ENCODE assay signal across 8 cellular contexts in the genomic region with DNA sequence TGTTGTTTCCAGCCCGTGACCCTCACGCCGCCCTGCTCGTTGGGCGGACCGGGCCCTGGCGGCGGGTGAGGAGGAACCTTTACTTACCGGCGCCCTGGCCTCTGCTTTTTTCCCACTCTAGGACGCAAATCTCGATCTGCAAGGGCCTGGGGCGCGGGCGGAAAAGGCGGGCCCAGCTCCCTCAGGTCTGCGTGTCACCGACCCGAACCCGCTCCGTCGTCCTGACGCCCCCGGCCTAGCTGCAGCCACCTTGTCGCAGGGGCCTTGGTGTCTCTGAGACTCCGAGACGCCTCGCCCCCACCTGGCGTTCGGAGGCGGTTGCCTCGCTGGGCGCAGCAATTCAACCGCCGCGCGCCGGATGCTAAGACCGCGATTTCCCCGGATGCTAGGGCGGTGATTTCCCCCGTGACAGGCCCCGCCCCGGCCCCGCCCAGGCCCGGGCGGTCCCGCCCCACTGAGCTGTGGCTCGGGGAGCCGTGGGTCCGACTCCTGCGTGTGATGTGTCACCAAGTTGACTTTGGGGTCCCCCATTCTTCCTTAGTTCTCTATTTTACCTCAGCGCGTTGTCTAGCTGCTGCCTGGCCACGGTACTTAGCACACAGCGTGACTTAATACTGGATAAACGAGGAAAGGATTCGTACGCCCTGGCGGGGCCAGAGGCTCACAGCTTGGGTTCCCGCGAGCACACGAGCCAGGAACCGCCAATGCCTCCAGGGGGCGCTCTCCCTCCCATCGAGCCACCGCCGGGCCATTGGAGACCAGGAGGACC. TPM values are rescaled to one million over a fixed set of nuclear protein-coding genes. Genes with fewer than 3 reads are reported as not detected.
DNase-seq lines count a peak whose midpoint lies in the region; ATAC-seq, FAIRE-seq and TF ChIP-seq lines count a peak whose summit lies in the region.

Gene RPL39L (minus strand): TSS at position 371 of the 769 bp plus-strand sequence. CDS start 18,196 bp downstream, outside the sequence.

- H3K4me3 ChIP-seq in WERI-Rb-1 (ENCODE audit: low read depth, low read length) (no peak within 1 kb of the TSS), bronchial epithelial cell (ENCODE audit: low read depth, low read length) (peak within 1 kb of the TSS; percentile 58)

- no peaks in the 10 kb centered on the region for H3K9me3 ChIP-seq in WERI-Rb-1 (ENCODE audit: severe bottlenecking)

- H3K27me3 ChIP-seq in WERI-Rb-1 (ENCODE audit: insufficient read depth, low read depth, severe bottlenecking): no peaks in the 10 kb centered on the region
- H3K27me3 ChIP-seq in bronchial epithelial cell (ENCODE audit: control insufficient read depth, insufficient read depth, low read length): no peaks in the 10 kb centered on the region

- peak; percentile 87 for FAIRE-seq in GM12891 (lab: Jason Lieb, UNC)
- no peak for FAIRE-seq in bronchial epithelial cell (lab: Jason Lieb, UNC)

- TF ChIP-seq CTCF in WERI-Rb-1 (IDR thresholded peaks at IDR 0.05; ENCODE audit: low read depth, low read length) (peak; percentile 32; the same call in 1 of the 2 replicates), bronchial epithelial cell (IDR thresholded peaks at IDR 0.05; ENCODE audit: insufficient read depth, low read length, severe bottlenecking) (peak; percentile 94)

- peak; percentile 97 for ATAC-seq in HG02623 (IDR thresholded peaks at IDR 0.05; ENCODE audit: unreplicated experiment)

- H3K36me3 ChIP-seq in WERI-Rb-1 (no peaks in the 10 kb centered on the region), bronchial epithelial cell (ENCODE audit: control insufficient read depth, insufficient read depth, low read length) (no peaks in the 10 kb centered on the region)

- DNase-seq in GM12891 (ENCODE audit: insufficient read length, low spot score): peak; percentile 93
- peak; percentile 77 for DNase-seq in NCI-H1417 treated with DMSO at 0.1 percent for 48 hours (lab: John Stamatoyannopoulos, UW)
- no peak for DNase-seq in WERI-Rb-1
- DNase-seq in bronchial epithelial cell (ENCODE audit: low read depth): peak; percentile 72
- DNase-seq in iris pigment epithelial cell (ENCODE audit: low read depth): peak; percentile 85
- peak; percentile 85 to 92 for DNase-seq in stimulated activated CD4-positive, alpha-beta T cell treated with anti-CD3 and anti-CD28 coated beads, Interleukin-15, amount 100 ng/mL, for 1 hour (ENCODE audit: low read depth in 1 of 2, low spot score in 1 of 2)
- no peak for DNase-seq in HT-29 (ENCODE audit: low spot score)

- H3K27ac ChIP-seq in WERI-Rb-1: no peak within 1 kb of the TSS

- peak; percentile 53; the same call in 1 of the 2 replicates for TF ChIP-seq POLR2A in GM12891 (IDR thresholded peaks at IDR 0.05; ENCODE audit: low read depth, low read length)

TF ChIP-seq in GM12891, 5 proteins besides CTCF, POLR2A, EP300 and RAD21:
- TF ChIP-seq TAF1 (IDR thresholded peaks at IDR 0.05; ENCODE audit: low read depth, low read length) (no peak), POLR2AphosphoS5 (IDR thresholded peaks at IDR 0.05; ENCODE audit: low read depth, low read length) (peak; percentile 43; the same call in 1 of the 2 replicates)

RNA-seq across cellular contexts. Expression of gene RPL39L, which starts in this region (rescaled TPM):
- 18.9 TPM for polyA plus RNA-seq in GM12891 (2012; ENCODE audit: low read depth, missing spikeins)
- total RNA-seq in bronchial epithelial cell: 23.4 and 52.1 TPM in 2 replicates
- total RNA-seq in HT-29 (2014; rRNA removed; shearing (Covaris generic)): not detected in 2 replicates

Comparison
In these comparisons a context has a peak if more than half of its experiments do, and no peak if none do; other contexts are left out.
1. RNA of gene RPL39L (total RNA-seq): 23.4 to 52.1 TPM in bronchial epithelial cell; not detected in HT-29; every median in the first group is over 10 times any median in the second.
2. DNase-seq: peak in GM12891 (single experiment), NCI-H1417 treated with DMSO at 0.1 percent for 48 hours (single experiment), bronchial epithelial cell (single experiment), iris pigment epithelial cell (single experiment) and stimulated activated CD4-positive, alpha-beta T cell treated with anti-CD3 and anti-CD28 coated beads, Interleukin-15, amount 100 ng/mL, for 1 hour (2 of 2); none in WERI-Rb-1 (single experiment) and HT-29 (single experiment).